18 cellular contexts compared by ENCODE assay signal in the genomic region with DNA sequence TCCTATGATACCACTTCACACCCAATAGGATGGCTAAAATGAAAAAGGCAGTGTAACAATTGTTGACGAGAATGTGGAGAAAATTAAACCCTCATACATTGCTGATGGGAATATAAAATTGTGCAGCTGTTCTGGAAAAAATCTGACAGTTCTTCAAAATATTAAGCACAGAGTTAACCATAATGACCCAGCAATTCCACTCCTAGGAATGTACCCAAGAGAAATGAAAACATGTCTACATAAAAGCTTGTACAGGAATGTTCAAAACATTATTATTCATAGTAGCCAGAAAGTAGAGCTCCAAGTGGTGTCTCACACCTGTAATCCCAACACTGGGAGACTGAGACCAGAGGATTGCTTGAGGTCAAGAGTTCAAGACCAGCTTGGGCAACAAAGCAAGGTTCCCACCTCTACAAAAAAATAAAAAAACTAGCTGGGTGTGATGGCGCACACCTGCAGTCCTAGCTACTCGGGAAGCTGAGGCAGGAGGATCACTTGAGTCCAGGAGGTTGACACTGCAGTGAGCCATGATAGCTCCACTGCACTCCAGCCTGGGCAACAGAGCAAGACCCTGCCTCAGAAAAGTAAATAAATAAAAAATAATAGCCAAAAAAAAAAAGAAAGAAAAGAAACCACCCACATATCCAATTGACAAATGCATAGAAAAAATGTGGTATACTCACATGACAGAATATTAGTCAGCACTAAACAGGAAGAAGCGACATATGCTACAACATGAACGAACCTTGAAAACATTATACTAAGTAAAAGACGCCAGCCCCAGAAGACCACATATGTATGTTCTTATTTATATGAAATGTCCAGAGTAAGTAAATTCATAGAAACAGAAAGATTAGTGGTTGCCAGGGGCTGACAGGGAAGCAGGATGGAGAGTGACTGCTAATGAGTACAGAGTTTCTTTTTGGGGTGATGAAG. TPM values are rescaled to one million over a fixed set of nuclear protein-coding genes. Genes with fewer than 3 reads are reported as not detected.
DNase-seq lines count a peak whose midpoint lies in the region; ATAC-seq, FAIRE-seq and TF ChIP-seq lines count a peak whose summit lies in the region.
"Had no signal": no experiment of that assay in that cellular context is flagged by ENCODE, and none has a peak within 500 bp of the region (broad histone marks: within the 10 kb centered on the region; RNA-seq: fewer than 3 reads in every experiment).

No MANE protein-coding gene starts in this region.

- no peak overlapping the region for H3K56ac ChIP-seq in H9 (ENCODE audit: insufficient read length, low read depth, low read length)

- no peak for TF ChIP-seq RAD21 in K562 (CRISPR knock-in tag; conservative IDR thresholded peaks at IDR 0.05 in 1 of 2, IDR thresholded peaks at IDR 0.05 in 1 of 2)

- no peak for DNase-seq in activated CD4-positive, alpha-beta T cell treated with anti-CD3 and anti-CD28 coated beads, Interleukin-2, amount 10 ng/mL, durations not matched to agents 24 days and 14 days
- DNase-seq in activated CD4-positive, alpha-beta T cell treated with anti-CD3 and anti-CD28 coated beads, Interleukin-2, amount 50 U/mL, for 4 hours: no peak
- DNase-seq in K562 (ENCODE audit: extremely low read depth in 1 of 4, low spot score in 3 of 4): no peak
- no peak for DNase-seq in neuronal stem cell (ENCODE audit: low spot score)
- no peak for DNase-seq in BE2C
- no peak for DNase-seq in H9
- DNase-seq: activated gamma-delta T cell treated with Interleukin-2 at 50 U/mL for 16 hours; erythroblast; left ventricle myocardium superior; NCI-H1436; stimulated activated naive CD4-positive, alpha-beta T cell treated with Interleukin-2 at 50 U/mL for 16 hours; SW 1271 had no signal

- no TSS peak for BruUV-seq in K562 (replicated peaks; lab: Mats Ljungman, UMichigan)

- no peak for TF ChIP-seq POLR2A in K562 (conservative IDR thresholded peaks at IDR 0.05)

- H2AK5ac ChIP-seq in neuronal stem cell (ENCODE audit: low read depth, low read length) (no peak overlapping the region), H9 (ENCODE audit: insufficient read length, low read length) (no peak overlapping the region)

- no peak overlapping the region for H2BK15ac ChIP-seq in neuronal stem cell (ENCODE audit: low read length)
- H2BK15ac ChIP-seq in H9 (ENCODE audit: low read depth, low read length): no peak overlapping the region

- TF ChIP-seq CTCF in HEK293 (tag by site-specific recombination; IDR thresholded peaks at IDR 0.05) (no peak), K562 (IDR thresholded peaks at IDR 0.05 in 2 of 3, conservative IDR thresholded peaks at IDR 0.05 in 1 of 3; ENCODE audit: insufficient read depth in 2 of 3, low read depth in 1 of 3, low read length in 3 of 3) (no peak), nephron (IDR thresholded peaks at IDR 0.05; ENCODE audit: unreplicated experiment in 3 of 3) (no peak), BE2C (IDR thresholded peaks at IDR 0.05; ENCODE audit: low read depth, low read length) (no peak), H9 (conservative IDR thresholded peaks at IDR 0.05) (no peak)

- intact Hi-C loops in activated CD4-positive, alpha-beta T cell treated with anti-CD3 and anti-CD28 coated beads, Interleukin-2, amount 10 ng/mL, durations not matched to agents 24 days and 14 days (cut with micrococcal nuclease): loop anchor here (5.0 to 10.0 kb wide), 3 partner anchors 162 to 820 kb away; partner anchors contain the start of gene GALNT11
- intact Hi-C loops in K562 (cut with micrococcal nuclease): loop anchor here (5.0 kb wide), 1 partner anchor 118 kb away; no protein-coding TSS in a partner anchor

- H2BK5ac ChIP-seq in neuronal stem cell (ENCODE audit: low read length): no peak overlapping the region
- no peak overlapping the region for H2BK5ac ChIP-seq in H9 (ENCODE audit: insufficient read length, low read length)

- H3K23ac ChIP-seq in neuronal stem cell (ENCODE audit: low read depth, low read length, poor library complexity) (no peak overlapping the region), H9 (ENCODE audit: insufficient read length, low read depth, low read length) (no peak overlapping the region)

- TF ChIP-seq EP300 in K562 (IDR thresholded peaks at IDR 0.05; ENCODE audit: low read length): no peak

- H2BK120ac ChIP-seq in neuronal stem cell (ENCODE audit: low read depth, low read length): no peak overlapping the region
- no peak overlapping the region for H2BK120ac ChIP-seq in H9 (ENCODE audit: low read depth, low read length, poor library complexity, severe bottlenecking)

- no peak overlapping the region for H3K27ac ChIP-seq in HEK293 (ENCODE audit: extremely low read depth, low read depth, low read length)
- no peak overlapping the region for H3K27ac ChIP-seq in K562 (ENCODE audit: extremely low read depth, low read depth, low read length)
- no peak overlapping the region for H3K27ac ChIP-seq in neuronal stem cell (replicated peaks; ENCODE audit: low read length)
- no peak overlapping the region for H3K27ac ChIP-seq in H9 (ENCODE audit: insufficient read length, low read depth, low read length)
- H3K27ac ChIP-seq: BLaER1, RWPE1 had no signal

- H3T11ph ChIP-seq in H9 (ENCODE audit: low read length): no peak overlapping the region

- H3K18ac ChIP-seq in neuronal stem cell (ENCODE audit: low read length) (no peak overlapping the region), H9 (ENCODE audit: insufficient read length, low read depth, low read length) (no peak overlapping the region)

- H3K79me1 ChIP-seq in neuronal stem cell (ENCODE audit: low read depth, low read length): peaks cover 2% of the 10 kb centered on the region
- peaks cover 2% of the 10 kb centered on the region for H3K79me1 ChIP-seq in H9 (ENCODE audit: insufficient read depth, low read depth, low read length, poor library complexity, severe bottlenecking)

- H3K4me1 Mint-ChIP-seq in activated CD4-positive, alpha-beta T cell treated with anti-CD3 and anti-CD28 coated beads, Interleukin-2, amount 10 ng/mL, durations not matched to agents 24 days and 14 days: peaks cover 57% of the 10 kb centered on the region
- H3K4me1 Mint-ChIP-seq in nephron (peaks cover 43% of the 10 kb centered on the region), H9 (peaks cover 57 to 58% of the 10 kb centered on the region in 2 experiments)

- H3K4me3 Mint-ChIP-seq in activated CD4-positive, alpha-beta T cell treated with anti-CD3 and anti-CD28 coated beads, Interleukin-2, amount 10 ng/mL, durations not matched to agents 24 days and 14 days: no peak overlapping the region
- peak overlapping the region; percentile 25 to 55 (median 51) for H3K4me3 Mint-ChIP-seq in nephron
- H3K4me3 Mint-ChIP-seq in H9: no peak overlapping the region
- H3K4me3 Mint-ChIP-seq: GM23338 had no signal

- no peak for ATAC-seq in K562
- ATAC-seq: GM23338, left ventricle myocardium superior had no signal

- H4K20me1 ChIP-seq in K562 (replicated peaks; ENCODE audit: control insufficient read depth, insufficient read depth, low read length): peaks cover 77% of the 10 kb centered on the region
- H4K20me1 ChIP-seq in H9 (ENCODE audit: control insufficient read depth, insufficient read depth, insufficient read length): peaks cover 3% of the 10 kb centered on the region

- POLR2A ChIA-PET in HEK293 (lab: Yijun Ruan, JAX) (interaction anchor here (1.1 kb wide), 1 partner anchor 50 kb away, joined by 4 read pairs; no protein-coding TSS in a partner anchor), K562 (lab: Yijun Ruan, JAX) (interaction anchor here (1.0 to 5.5 kb wide), 4 partner anchors 7 to 17 kb away, joined by 3 to 71 read pairs (median 6); no protein-coding TSS in a partner anchor)

- H4K8ac ChIP-seq in neuronal stem cell (ENCODE audit: low read depth, low read length): no peak overlapping the region
- H4K8ac ChIP-seq in H9 (replicated peaks; ENCODE audit: insufficient read length, low read depth, low read length): no peak overlapping the region

- in situ Hi-C loops in K562 (cut with MboI): no loop called here

- H3K9ac ChIP-seq in K562 (ENCODE audit: insufficient read depth in 1 of 2, low read depth in 2 of 2, low read length in 2 of 2) (no peak overlapping the region), neuronal stem cell (ENCODE audit: low read depth, low read length, poor library complexity) (no peak overlapping the region), H9 (ENCODE audit: extremely low read depth, insufficient read length, low read length) (no peak overlapping the region)
- H3K9ac ChIP-seq: BLaER1 had no signal

- H2BK20ac ChIP-seq in H9 (ENCODE audit: low read depth, low read length, poor library complexity, severe bottlenecking): no peak overlapping the region

- H3K14ac ChIP-seq in neuronal stem cell (ENCODE audit: low read length) (no peak overlapping the region), H9 (ENCODE audit: insufficient read depth, low read length) (no peak overlapping the region)

- H2BK12ac ChIP-seq in neuronal stem cell (ENCODE audit: low read length) (no peak overlapping the region), H9 (ENCODE audit: insufficient read length, low read depth, low read length) (no peak overlapping the region)

- H3K4me1 ChIP-seq in HEK293 (ENCODE audit: control insufficient read depth, insufficient read depth, low read length) (no peaks in the 10 kb centered on the region), K562 (replicated peaks in 1 of 2; ENCODE audit: control insufficient read depth in 2 of 2, insufficient read depth in 2 of 2, low read length in 2 of 2) (peaks cover 15 to 46% of the 10 kb centered on the region in 2 experiments), neuronal stem cell (ENCODE audit: control insufficient read depth in 2 of 2, insufficient read depth in 1 of 2, low read depth in 1 of 2, low read length in 2 of 2) (peaks cover 0 to 8% of the 10 kb centered on the region in 2 donors), BE2C (no peaks in the 10 kb centered on the region), H9 (ENCODE audit: insufficient read depth, low read length) (no peaks in the 10 kb centered on the region; the same call in 1 of the 2 replicates)

- H3K4ac ChIP-seq in neuronal stem cell (ENCODE audit: low read length) (no peak overlapping the region), H9 (ENCODE audit: low read depth, low read length) (no peak overlapping the region)

- H3K23me2 ChIP-seq in H9 (ENCODE audit: insufficient read length, low read depth, low read length, poor library complexity, severe bottlenecking): peaks cover 10% of the 10 kb centered on the region

- H3K27me3 Mint-ChIP-seq in activated CD4-positive, alpha-beta T cell treated with anti-CD3 and anti-CD28 coated beads, Interleukin-2, amount 10 ng/mL, durations not matched to agents 24 days and 14 days: peaks cover under 1% of the 10 kb centered on the region
- H3K27me3 Mint-ChIP-seq in nephron (ENCODE audit: low read depth) (no peaks in the 10 kb centered on the region), H9 (ENCODE audit: low read depth) (no peaks in the 10 kb centered on the region)
- H3K27me3 Mint-ChIP-seq: progenitor cell of endocrine pancreas had no signal

- WGBS in K562 (ENCODE audit: insufficient coverage, low coverage, missing lambda C conversion rate): 84% methylated on average over 6 of the region's 6 CpGs
- no CpG with 5 or more reads among the region's 6 CpGs for WGBS in neuronal stem cell (ENCODE audit: extremely low coverage in 2 of 2, insufficient read length in 2 of 2, insufficient replicate concordance in 1 of 2), 2 donors
- no CpG with 5 or more reads among the region's 6 CpGs for WGBS in H9 (ENCODE audit: extremely low coverage, insufficient read length, low lambda C conversion rate)

- no peak overlapping the region for H3K4me3 ChIP-seq in HEK293 (ENCODE audit: low read depth, low read length)
- H3K4me3 ChIP-seq in K562: no peak overlapping the region
- H3K4me3 ChIP-seq in neuronal stem cell (ENCODE audit: low read length in 2 of 2): no peak overlapping the region
- H3K4me3 ChIP-seq in BE2C (ENCODE audit: low read depth, low read length): no peak overlapping the region
- H3K4me3 ChIP-seq: BLaER1, GM23338 had no signal

- no peaks in the 10 kb centered on the region for H3K27me3 ChIP-seq in K562 (ENCODE audit: control insufficient read depth in 2 of 2, insufficient read depth in 2 of 2, low read length in 2 of 2)
- H3K27me3 ChIP-seq in neuronal stem cell (ENCODE audit: control insufficient read depth in 3 of 3, insufficient read depth in 3 of 3, low read depth in 1 of 3, low read length in 3 of 3): no peaks in the 10 kb centered on the region
- H3K27me3 ChIP-seq in BE2C: no peaks in the 10 kb centered on the region
- no peaks in the 10 kb centered on the region for H3K27me3 ChIP-seq in H9 (ENCODE audit: insufficient read depth, low read length)
- H3K27me3 ChIP-seq: BLaER1 had no signal

- no peak for FAIRE-seq in K562 (lab: Jason Lieb, UNC)

- no peaks in the 10 kb centered on the region for H3K9me3 Mint-ChIP-seq in activated CD4-positive, alpha-beta T cell treated with anti-CD3 and anti-CD28 coated beads, Interleukin-2, amount 10 ng/mL, durations not matched to agents 24 days and 14 days
- H3K9me3 Mint-ChIP-seq in nephron: peaks cover 17% of the 10 kb centered on the region
- H3K9me3 Mint-ChIP-seq in H9: peaks cover 0 to under 1% of the 10 kb centered on the region in 2 experiments; a peak in 1 of 5 replicates

- CTCF ChIA-PET in HEK293 (lab: Yijun Ruan, JAX): interaction anchor here (0.7 to 1.0 kb wide), 2 partner anchors 23 to 146 kb away, joined by 3 to 4 read pairs; no protein-coding TSS in a partner anchor
- CTCF ChIA-PET in K562 (lab: Yijun Ruan, JAX; ENCODE audit: low intra/inter-chr PET ratio): no interaction called here

- H2AFZ ChIP-seq in K562 (ENCODE audit: low read depth, low read length) (no peak overlapping the region), neuronal stem cell (ENCODE audit: low read length) (no peak overlapping the region), H9 (ENCODE audit: low read length) (no peak overlapping the region)
- H2AFZ ChIP-seq: GM23338 had no signal

- H3K4me2 ChIP-seq in K562 (ENCODE audit: insufficient read depth, low read length) (no peak overlapping the region), neuronal stem cell (ENCODE audit: insufficient read depth, low read length, poor library complexity, severe bottlenecking) (no peak overlapping the region), H9 (ENCODE audit: insufficient read depth, insufficient read length, low read length) (no peak overlapping the region)
- H3K4me2 ChIP-seq: GM23338 had no signal

- H3K27ac Mint-ChIP-seq in activated CD4-positive, alpha-beta T cell treated with anti-CD3 and anti-CD28 coated beads, Interleukin-2, amount 10 ng/mL, durations not matched to agents 24 days and 14 days: peak overlapping the region; percentile 16
- H3K27ac Mint-ChIP-seq in nephron (peak overlapping the region in 1 of 3 experiments; percentile 5), H9 (peak overlapping the region in 1 of 3 experiments; percentile 23; a peak in 1 of 7 replicates)
- H3K27ac Mint-ChIP-seq: GM23338, progenitor cell of endocrine pancreas had no signal

- H3K9me3 ChIP-seq in HEK293 (ENCODE audit: control insufficient read depth, insufficient read depth, low read depth, low read length) (no peaks in the 10 kb centered on the region), K562 (replicated peaks; ENCODE audit: control insufficient read depth, insufficient read depth, low read depth, low read length) (no peaks in the 10 kb centered on the region), neuronal stem cell (replicated peaks in 1 of 2; ENCODE audit: control insufficient read depth in 2 of 2, insufficient read depth in 1 of 2, low read depth in 1 of 2, low read length in 2 of 2) (peaks cover 0 to 53% of the 10 kb centered on the region in 2 donors), BE2C (no peaks in the 10 kb centered on the region), H9 (ENCODE audit: control insufficient read depth, low read depth, low read length) (no peaks in the 10 kb centered on the region)

- peaks cover 30% of the 10 kb centered on the region for H3K36me3 Mint-ChIP-seq in activated CD4-positive, alpha-beta T cell treated with anti-CD3 and anti-CD28 coated beads, Interleukin-2, amount 10 ng/mL, durations not matched to agents 24 days and 14 days (ENCODE audit: low read depth)
- H3K36me3 Mint-ChIP-seq in nephron (ENCODE audit: low read depth) (peaks cover 31% of the 10 kb centered on the region), H9 (ENCODE audit: insufficient read depth in 1 of 3, low read depth in 3 of 3) (peaks cover 2 to 8% (median 7%) of the 10 kb centered on the region in 3 experiments; a peak in 3 of 7 replicates)

- H3K36me3 ChIP-seq in HEK293 (ENCODE audit: control insufficient read depth in 2 of 2, insufficient read depth in 1 of 2, low read length in 2 of 2): no peaks in the 10 kb centered on the region; a peak in 1 of 3 replicates
- peaks cover 44% of the 10 kb centered on the region for H3K36me3 ChIP-seq in K562 (ENCODE audit: control insufficient read depth, insufficient read depth, low read length)
- peaks cover 0 to 39% of the 10 kb centered on the region in 2 donors for H3K36me3 ChIP-seq in neuronal stem cell (replicated peaks in 1 of 2; ENCODE audit: control insufficient read depth in 2 of 2, insufficient read depth in 2 of 2, low read length in 2 of 2)
- H3K36me3 ChIP-seq in BE2C: peaks cover 5% of the 10 kb centered on the region

- H4K91ac ChIP-seq in neuronal stem cell (ENCODE audit: low read depth, low read length, poor library complexity) (no peak overlapping the region), H9 (ENCODE audit: insufficient read length, low read depth, low read length) (no peak overlapping the region)

- H3K79me2 ChIP-seq in K562 (ENCODE audit: control insufficient read depth, insufficient read depth, low read length) (peaks cover 96% of the 10 kb centered on the region), H9 (ENCODE audit: insufficient read depth, low read length) (peaks cover 83% of the 10 kb centered on the region)

- H4K5ac ChIP-seq in H9 (ENCODE audit: insufficient read length, low read depth, low read length): no peak overlapping the region

- H3K9me1 ChIP-seq in K562 (ENCODE audit: control insufficient read depth, insufficient read depth, low read length): no peaks in the 10 kb centered on the region

RNA-seq across cellular contexts. Expression of gene RHEB, which starts 5.0 kb away (rescaled TPM):
- total RNA-seq in activated CD4-positive, alpha-beta T cell treated with anti-CD3 and anti-CD28 coated beads, Interleukin-2, amount 10 ng/mL, durations not matched to agents 24 days and 14 days: 55.4 and 62.5 TPM in 2 replicates
- total RNA-seq in K562 (2011; cell fraction: chromatin; rRNA removed; ENCODE audit: low replicate concordance): 35.9 and 119 TPM in 2 replicates
- total RNA-seq in K562 (2011; cell fraction: nucleolus; rRNA removed): 22.3 and 24.1 TPM in 2 replicates
- total RNA-seq in K562 (2011; cell fraction: nucleoplasm; rRNA removed): 69.2 and 108 TPM in 2 replicates
- total RNA-seq in K562 (2014; rRNA removed) (122 and 126 TPM in 2 replicates), K562 (2014; rRNA removed; fragmentation: Illumina TruSeq; extraction: Trizol) (213 and 243 TPM in 2 replicates), K562 (2015; rRNA removed; fragmentation: Illumina TruSeq; extraction: Trizol) (168 and 182 TPM in 2 replicates), K562 (2021) (156 and 162 TPM in 2 replicates), H9 (2021) (109 and 114 TPM in 2 replicates)
- polyA plus RNA-seq in K562 (2011; rRNA removed) (139 and 249 TPM in 2 replicates), K562 (2014; fragmentation: Illumina TruSeq; extraction: Trizol) (152 and 189 TPM in 2 replicates), K562 (2014; fragmentation: Nextera tagmentation; extraction: Ambion mirVana) (10 to 100 TPM; 28.5 to 35.3 TPM), K562 (2014; rRNA removed) (205 and 230 TPM in 2 replicates)
- 56.0 and 60.3 TPM in 2 replicates for polyA plus RNA-seq in K562 (2011; cell fraction: cytosol; rRNA removed)
- 30.6 and 47.5 TPM in 2 replicates for polyA plus RNA-seq in K562 (2011; cell fraction: nucleus; rRNA removed)
- polyA plus RNA-seq in K562 (2012): 144 and 166 TPM in 2 replicates
- polyA minus RNA-seq in K562 (2011; rRNA and poly(A)+ RNA removed): 73.7 and 78.8 TPM in 2 replicates
- polyA minus RNA-seq in K562 (2011; cell fraction: cytosol; rRNA and poly(A)+ RNA removed): 30.4 and 62.8 TPM in 2 replicates
- polyA minus RNA-seq in K562 (2011; cell fraction: nucleus; rRNA and poly(A)+ RNA removed): 19.4 and 22.0 TPM in 2 replicates
- polyA plus RNA-seq in neuronal stem cell (2013, experiment 1 of 2): 104 TPM
- polyA plus RNA-seq in neuronal stem cell (2013, experiment 2 of 2): 103 TPM
- 88.3 TPM for polyA plus RNA-seq in BE2C (2012; ENCODE audit: insufficient read depth, insufficient read length, low read depth)

Comparison
In these comparisons a context has a peak if more than half of its experiments do, and no peak if none do; other contexts are left out.
1. H3K4me3 Mint-ChIP-seq: peak in nephron (3 of 3); none in activated CD4-positive, alpha-beta T cell treated with anti-CD3 and anti-CD28 coated beads, Interleukin-2, amount 10 ng/mL, durations not matched to agents 24 days and 14 days (single experiment) and H9 (0 of 2).